Comparison of ENCODE assay signal across 1 cellular context in the genomic region with DNA sequence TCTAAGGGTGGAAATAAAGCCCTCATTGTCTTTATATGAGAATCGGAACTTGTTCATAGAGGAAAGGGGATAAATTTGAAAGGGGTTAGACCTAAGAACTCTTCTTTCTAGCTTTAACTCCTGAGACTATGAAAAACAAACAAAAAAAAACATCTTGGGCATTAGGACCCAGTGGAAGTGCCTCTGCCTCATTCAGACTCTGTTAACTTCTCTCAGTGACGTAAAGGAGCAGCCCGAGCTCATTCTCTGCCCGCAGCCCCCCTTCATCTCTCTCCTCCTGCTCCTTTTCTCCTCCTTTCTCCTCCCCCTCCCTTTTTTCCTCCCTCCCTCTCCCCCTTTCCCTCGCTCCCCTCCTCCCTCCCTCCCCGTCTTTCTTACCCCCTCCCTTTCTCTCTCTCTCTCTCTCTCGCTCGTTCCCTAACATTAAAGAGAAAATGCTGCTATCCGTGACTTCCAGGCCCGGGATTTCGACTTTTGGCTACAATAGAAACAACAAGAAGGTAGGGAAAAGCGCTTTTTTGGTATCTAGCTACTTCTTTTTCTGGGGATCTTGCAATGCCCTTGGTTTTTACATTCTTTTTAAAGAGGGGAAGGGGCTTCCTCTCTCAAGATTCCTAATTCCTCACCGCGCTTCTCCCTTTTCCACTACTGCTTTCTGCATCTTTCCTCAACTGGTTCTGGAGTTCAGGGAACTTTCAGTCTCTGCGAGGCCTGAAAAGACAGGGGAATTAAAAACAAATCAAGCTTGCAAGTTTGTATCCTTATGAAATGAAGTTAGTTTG.
A peak's percentile ranks its signal among the peaks of the same experiment; 100 is the strongest.
TF ChIP-seq lines count a peak whose summit lies in the region.

A gene with protein sequence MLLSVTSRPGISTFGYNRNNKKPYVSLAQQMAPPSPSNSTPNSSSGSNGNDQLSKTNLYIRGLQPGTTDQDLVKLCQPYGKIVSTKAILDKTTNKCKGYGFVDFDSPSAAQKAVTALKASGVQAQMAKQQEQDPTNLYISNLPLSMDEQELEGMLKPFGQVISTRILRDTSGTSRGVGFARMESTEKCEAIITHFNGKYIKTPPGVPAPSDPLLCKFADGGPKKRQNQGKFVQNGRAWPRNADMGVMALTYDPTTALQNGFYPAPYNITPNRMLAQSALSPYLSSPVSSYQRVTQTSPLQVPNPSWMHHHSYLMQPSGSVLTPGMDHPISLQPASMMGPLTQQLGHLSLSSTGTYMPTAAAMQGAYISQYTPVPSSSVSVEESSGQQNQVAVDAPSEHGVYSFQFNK (plus strand): TSS at position 231 of the 782 bp plus-strand sequence. CDS start 204 bp downstream, at position 435.

TF ChIP-seq in HEK293, 187 proteins besides CTCF, POLR2A, EP300 and RAD21 (continued from another document):
- TF ChIP-seq, protein P1, sequence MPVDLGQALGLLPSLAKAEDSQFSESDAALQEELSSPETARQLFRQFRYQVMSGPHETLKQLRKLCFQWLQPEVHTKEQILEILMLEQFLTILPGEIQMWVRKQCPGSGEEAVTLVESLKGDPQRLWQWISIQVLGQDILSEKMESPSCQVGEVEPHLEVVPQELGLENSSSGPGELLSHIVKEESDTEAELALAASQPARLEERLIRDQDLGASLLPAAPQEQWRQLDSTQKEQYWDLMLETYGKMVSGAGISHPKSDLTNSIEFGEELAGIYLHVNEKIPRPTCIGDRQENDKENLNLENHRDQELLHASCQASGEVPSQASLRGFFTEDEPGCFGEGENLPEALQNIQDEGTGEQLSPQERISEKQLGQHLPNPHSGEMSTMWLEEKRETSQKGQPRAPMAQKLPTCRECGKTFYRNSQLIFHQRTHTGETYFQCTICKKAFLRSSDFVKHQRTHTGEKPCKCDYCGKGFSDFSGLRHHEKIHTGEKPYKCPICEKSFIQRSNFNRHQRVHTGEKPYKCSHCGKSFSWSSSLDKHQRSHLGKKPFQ (tag by site-specific recombination; IDR thresholded peaks at IDR 0.05): no peak
- TF ChIP-seq ZNF433 (tag by site-specific recombination; IDR thresholded peaks at IDR 0.05; ENCODE audit: low read depth): no peak
- no peak for TF ChIP-seq TCF7L2 (IDR thresholded peaks at IDR 0.05; ENCODE audit: borderline replicate concordance, low read depth, low read length)
- no peak for TF ChIP-seq ZNF561 (tag by site-specific recombination; IDR thresholded peaks at IDR 0.05; ENCODE audit: borderline replicate concordance)
- no peak for TF ChIP-seq ZNF239 (tag by site-specific recombination; IDR thresholded peaks at IDR 0.05)
- TF ChIP-seq ZNF596 (tag by site-specific recombination; IDR thresholded peaks at IDR 0.05): peak; percentile 60; the same call in 1 of the 2 replicates
- peak; percentile 9 for TF ChIP-seq SETDB1 (IDR thresholded peaks at IDR 0.05; ENCODE audit: insufficient read length, low read length)
- TF ChIP-seq, protein P2, sequence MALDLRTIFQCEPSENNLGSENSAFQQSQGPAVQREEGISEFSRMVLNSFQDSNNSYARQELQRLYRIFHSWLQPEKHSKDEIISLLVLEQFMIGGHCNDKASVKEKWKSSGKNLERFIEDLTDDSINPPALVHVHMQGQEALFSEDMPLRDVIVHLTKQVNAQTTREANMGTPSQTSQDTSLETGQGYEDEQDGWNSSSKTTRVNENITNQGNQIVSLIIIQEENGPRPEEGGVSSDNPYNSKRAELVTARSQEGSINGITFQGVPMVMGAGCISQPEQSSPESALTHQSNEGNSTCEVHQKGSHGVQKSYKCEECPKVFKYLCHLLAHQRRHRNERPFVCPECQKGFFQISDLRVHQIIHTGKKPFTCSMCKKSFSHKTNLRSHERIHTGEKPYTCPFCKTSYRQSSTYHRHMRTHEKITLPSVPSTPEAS (tag by site-specific recombination; IDR thresholded peaks at IDR 0.05): no peak
- peak; percentile 18 for TF ChIP-seq KLF16 (tag by site-specific recombination; IDR thresholded peaks at IDR 0.05)
- TF ChIP-seq REPIN1 (tag by site-specific recombination; IDR thresholded peaks at IDR 0.05; ENCODE audit: low read depth): no peak
- TF ChIP-seq ZNF530 (tag by site-specific recombination; IDR thresholded peaks at IDR 0.05; ENCODE audit: low read depth): no peak
- 0 out of 2 replicates have a peak, but pooled peaks have one; percentile 60 for TF ChIP-seq ZNF184 (tag by site-specific recombination; IDR thresholded peaks at IDR 0.05)
- no peak for TF ChIP-seq ZNF138 (tag by site-specific recombination; IDR thresholded peaks at IDR 0.05; ENCODE audit: borderline replicate concordance)
- peak; percentile 71 for TF ChIP-seq ZNF600 (tag by site-specific recombination; IDR thresholded peaks at IDR 0.05)
- TF ChIP-seq, protein P3, sequence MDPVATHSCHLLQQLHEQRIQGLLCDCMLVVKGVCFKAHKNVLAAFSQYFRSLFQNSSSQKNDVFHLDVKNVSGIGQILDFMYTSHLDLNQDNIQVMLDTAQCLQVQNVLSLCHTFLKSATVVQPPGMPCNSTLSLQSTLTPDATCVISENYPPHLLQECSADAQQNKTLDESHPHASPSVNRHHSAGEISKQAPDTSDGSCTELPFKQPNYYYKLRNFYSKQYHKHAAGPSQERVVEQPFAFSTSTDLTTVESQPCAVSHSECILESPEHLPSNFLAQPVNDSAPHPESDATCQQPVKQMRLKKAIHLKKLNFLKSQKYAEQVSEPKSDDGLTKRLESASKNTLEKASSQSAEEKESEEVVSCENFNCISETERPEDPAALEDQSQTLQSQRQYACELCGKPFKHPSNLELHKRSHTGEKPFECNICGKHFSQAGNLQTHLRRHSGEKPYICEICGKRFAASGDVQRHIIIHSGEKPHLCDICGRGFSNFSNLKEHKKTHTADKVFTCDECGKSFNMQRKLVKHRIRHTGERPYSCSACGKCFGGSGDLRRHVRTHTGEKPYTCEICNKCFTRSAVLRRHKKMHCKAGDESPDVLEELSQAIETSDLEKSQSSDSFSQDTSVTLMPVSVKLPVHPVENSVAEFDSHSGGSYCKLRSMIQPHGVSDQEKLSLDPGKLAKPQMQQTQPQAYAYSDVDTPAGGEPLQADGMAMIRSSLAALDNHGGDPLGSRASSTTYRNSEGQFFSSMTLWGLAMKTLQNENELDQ (tag by site-specific recombination; IDR thresholded peaks at IDR 0.05; ENCODE audit: low read depth): no peak
- TF ChIP-seq YY1 (tag by site-specific recombination; IDR thresholded peaks at IDR 0.05): no peak
- TF ChIP-seq ZNF223 (tag by site-specific recombination; IDR thresholded peaks at IDR 0.05): no peak
- TF ChIP-seq, protein P4, sequence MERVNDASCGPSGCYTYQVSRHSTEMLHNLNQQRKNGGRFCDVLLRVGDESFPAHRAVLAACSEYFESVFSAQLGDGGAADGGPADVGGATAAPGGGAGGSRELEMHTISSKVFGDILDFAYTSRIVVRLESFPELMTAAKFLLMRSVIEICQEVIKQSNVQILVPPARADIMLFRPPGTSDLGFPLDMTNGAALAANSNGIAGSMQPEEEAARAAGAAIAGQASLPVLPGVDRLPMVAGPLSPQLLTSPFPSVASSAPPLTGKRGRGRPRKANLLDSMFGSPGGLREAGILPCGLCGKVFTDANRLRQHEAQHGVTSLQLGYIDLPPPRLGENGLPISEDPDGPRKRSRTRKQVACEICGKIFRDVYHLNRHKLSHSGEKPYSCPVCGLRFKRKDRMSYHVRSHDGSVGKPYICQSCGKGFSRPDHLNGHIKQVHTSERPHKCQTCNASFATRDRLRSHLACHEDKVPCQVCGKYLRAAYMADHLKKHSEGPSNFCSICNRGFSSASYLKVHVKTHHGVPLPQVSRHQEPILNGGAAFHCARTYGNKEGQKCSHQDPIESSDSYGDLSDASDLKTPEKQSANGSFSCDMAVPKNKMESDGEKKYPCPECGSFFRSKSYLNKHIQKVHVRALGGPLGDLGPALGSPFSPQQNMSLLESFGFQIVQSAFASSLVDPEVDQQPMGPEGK (tag by site-specific recombination; IDR thresholded peaks at IDR 0.05): peak; percentile 96
- TF ChIP-seq ZFP37 (tag by site-specific recombination; IDR thresholded peaks at IDR 0.05): no peak; the same call in 1 of the 2 replicates
- TF ChIP-seq, protein P5, sequence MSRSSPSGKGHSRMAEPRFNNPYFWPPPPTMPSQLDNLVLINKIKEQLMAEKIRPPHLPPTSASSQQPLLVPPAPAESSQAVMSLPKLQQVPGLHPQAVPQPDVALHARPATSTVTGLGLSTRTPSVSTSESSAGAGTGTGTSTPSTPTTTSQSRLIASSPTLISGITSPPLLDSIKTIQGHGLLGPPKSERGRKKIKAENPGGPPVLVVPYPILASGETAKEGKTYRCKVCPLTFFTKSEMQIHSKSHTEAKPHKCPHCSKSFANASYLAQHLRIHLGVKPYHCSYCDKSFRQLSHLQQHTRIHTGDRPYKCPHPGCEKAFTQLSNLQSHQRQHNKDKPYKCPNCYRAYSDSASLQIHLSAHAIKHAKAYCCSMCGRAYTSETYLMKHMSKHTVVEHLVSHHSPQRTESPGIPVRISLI (tag by site-specific recombination; IDR thresholded peaks at IDR 0.05): peak; percentile 90
- TF ChIP-seq ZSCAN23 (tag by site-specific recombination; IDR thresholded peaks at IDR 0.05): no peak
- TF ChIP-seq ZNF510 (tag by site-specific recombination; IDR thresholded peaks at IDR 0.05; ENCODE audit: insufficient replicate concordance): no peak
- TF ChIP-seq ZNF354C (tag by site-specific recombination; IDR thresholded peaks at IDR 0.05; ENCODE audit: borderline replicate concordance, low read depth): no peak
- TF ChIP-seq, protein P6, sequence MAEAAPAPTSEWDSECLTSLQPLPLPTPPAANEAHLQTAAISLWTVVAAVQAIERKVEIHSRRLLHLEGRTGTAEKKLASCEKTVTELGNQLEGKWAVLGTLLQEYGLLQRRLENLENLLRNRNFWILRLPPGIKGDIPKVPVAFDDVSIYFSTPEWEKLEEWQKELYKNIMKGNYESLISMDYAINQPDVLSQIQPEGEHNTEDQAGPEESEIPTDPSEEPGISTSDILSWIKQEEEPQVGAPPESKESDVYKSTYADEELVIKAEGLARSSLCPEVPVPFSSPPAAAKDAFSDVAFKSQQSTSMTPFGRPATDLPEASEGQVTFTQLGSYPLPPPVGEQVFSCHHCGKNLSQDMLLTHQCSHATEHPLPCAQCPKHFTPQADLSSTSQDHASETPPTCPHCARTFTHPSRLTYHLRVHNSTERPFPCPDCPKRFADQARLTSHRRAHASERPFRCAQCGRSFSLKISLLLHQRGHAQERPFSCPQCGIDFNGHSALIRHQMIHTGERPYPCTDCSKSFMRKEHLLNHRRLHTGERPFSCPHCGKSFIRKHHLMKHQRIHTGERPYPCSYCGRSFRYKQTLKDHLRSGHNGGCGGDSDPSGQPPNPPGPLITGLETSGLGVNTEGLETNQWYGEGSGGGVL (tag by site-specific recombination; IDR thresholded peaks at IDR 0.05): peak; percentile 98
- TF ChIP-seq FEZF1 (tag by site-specific recombination; IDR thresholded peaks at IDR 0.05): no peak; the same call in 1 of the 2 replicates
- TF ChIP-seq, protein P7, sequence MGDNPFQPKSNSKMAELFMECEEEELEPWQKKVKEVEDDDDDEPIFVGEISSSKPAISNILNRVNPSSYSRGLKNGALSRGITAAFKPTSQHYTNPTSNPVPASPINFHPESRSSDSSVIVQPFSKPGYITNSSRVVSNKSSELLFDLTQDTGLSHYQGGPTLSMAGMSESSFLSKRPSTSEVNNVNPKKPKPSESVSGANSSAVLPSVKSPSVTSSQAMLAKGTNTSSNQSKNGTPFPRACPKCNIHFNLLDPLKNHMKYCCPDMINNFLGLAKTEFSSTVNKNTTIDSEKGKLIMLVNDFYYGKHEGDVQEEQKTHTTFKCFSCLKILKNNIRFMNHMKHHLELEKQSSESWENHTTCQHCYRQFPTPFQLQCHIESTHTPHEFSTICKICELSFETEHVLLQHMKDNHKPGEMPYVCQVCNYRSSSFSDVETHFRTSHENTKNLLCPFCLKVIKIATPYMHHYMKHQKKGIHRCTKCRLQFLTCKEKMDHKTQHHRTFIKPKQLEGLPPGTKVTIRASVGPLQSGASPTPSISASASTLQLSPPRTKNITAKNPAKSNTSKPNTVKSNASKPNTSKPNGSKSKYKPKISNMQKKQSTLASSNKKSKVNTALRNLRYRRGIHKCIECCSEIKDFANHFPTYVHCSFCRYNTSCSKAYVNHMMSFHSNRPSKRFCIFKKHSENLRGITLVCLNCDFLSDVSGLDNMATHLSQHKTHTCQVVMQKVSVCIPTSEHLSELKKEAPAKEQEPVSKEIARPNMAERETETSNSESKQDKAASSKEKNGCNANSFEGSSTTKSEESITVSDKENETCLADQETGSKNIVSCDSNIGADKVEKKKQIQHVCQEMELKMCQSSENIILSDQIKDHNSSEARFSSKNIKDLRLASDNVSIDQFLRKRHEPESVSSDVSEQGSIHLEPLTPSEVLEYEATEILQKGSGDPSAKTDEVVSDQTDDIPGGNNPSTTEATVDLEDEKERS (tag by site-specific recombination; IDR thresholded peaks at IDR 0.05): no peak
- TF ChIP-seq ZXDB (tag by site-specific recombination; IDR thresholded peaks at IDR 0.05): peak; percentile 80
- TF ChIP-seq ZNF623 (tag by site-specific recombination; IDR thresholded peaks at IDR 0.05): no peak
- 0 out of 2 replicates have a peak, but pooled peaks have one; percentile 30 for TF ChIP-seq ZSCAN30 (tag by site-specific recombination; IDR thresholded peaks at IDR 0.05)
- TF ChIP-seq ZNF350 (tag by site-specific recombination; IDR thresholded peaks at IDR 0.05): no peak
- no peak for TF ChIP-seq ZNF211 (tag by site-specific recombination; IDR thresholded peaks at IDR 0.05; ENCODE audit: low read depth)
- 0 out of 2 replicates have a peak, but pooled peaks have one; percentile 34 for TF ChIP-seq ZNF843 (tag by site-specific recombination; IDR thresholded peaks at IDR 0.05)
- TF ChIP-seq, protein P8, sequence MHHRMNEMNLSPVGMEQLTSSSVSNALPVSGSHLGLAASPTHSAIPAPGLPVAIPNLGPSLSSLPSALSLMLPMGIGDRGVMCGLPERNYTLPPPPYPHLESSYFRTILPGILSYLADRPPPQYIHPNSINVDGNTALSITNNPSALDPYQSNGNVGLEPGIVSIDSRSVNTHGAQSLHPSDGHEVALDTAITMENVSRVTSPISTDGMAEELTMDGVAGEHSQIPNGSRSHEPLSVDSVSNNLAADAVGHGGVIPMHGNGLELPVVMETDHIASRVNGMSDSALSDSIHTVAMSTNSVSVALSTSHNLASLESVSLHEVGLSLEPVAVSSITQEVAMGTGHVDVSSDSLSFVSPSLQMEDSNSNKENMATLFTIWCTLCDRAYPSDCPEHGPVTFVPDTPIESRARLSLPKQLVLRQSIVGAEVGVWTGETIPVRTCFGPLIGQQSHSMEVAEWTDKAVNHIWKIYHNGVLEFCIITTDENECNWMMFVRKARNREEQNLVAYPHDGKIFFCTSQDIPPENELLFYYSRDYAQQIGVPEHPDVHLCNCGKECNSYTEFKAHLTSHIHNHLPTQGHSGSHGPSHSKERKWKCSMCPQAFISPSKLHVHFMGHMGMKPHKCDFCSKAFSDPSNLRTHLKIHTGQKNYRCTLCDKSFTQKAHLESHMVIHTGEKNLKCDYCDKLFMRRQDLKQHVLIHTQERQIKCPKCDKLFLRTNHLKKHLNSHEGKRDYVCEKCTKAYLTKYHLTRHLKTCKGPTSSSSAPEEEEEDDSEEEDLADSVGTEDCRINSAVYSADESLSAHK (tag by site-specific recombination; IDR thresholded peaks at IDR 0.05): 0 out of 2 replicates have a peak, but pooled peaks have one; percentile 16
- no peak for TF ChIP-seq BCL11A (tag by site-specific recombination; IDR thresholded peaks at IDR 0.05; ENCODE audit: low read depth)
- no peak for TF ChIP-seq HOXA7 (CRISPR knock-in tag; IDR thresholded peaks at IDR 0.05; ENCODE audit: borderline replicate concordance)
- no peak for TF ChIP-seq ZNF112 (tag by site-specific recombination; IDR thresholded peaks at IDR 0.05)
TF ChIP-seq in HEK293: peak in this region for 47.
